8 cellular contexts compared by ENCODE assay signal in the genomic region with DNA sequence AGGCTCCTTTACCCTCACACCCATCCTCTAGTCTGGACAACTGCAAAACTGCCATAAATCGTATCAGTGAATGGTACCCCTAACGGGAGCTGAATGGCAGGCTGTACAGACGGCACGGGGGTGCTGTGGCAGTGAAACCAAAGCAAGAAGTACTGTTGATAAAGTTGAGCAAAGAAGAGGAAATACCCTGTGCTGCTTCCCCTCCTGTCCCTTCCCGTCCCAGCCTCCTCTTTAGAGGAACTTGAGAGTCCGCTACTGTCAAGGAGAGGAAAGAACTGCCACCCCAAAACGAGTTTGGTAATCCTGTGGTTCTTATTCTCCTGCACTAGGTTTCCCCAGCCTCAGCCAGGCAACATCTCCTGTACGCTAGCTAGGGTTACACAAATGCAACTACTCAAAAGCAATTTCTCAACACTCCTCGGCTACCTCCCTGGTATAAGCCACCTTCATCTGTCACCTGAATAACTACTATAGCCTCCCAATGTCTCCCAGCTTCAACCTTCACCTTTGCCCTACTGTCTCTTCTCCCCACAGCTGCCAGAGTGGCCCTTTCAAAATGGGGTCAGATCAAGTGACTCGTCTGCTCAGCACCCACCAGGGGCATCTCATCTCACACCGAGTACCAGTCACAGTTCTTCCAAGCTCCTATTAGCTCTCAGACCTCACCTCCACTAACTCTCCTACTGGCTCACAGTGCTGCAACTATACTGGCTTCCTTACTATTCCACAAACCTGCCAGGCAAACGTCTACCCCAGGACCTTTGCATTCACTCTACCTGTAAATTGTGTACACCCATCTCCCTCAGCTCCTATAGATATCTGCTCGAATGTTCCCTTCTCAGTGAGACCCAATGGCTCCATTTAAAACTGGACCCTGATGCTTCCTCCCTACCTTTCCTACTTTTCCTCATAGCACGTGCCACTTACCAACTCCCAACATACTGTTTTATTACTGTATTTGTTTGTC. TPM values are rescaled to one million over a fixed set of nuclear protein-coding genes. Genes with fewer than 3 reads are reported as not detected.
A peak's percentile ranks its signal among the peaks of the same experiment; 100 is the strongest.
DNase-seq lines count a peak whose midpoint lies in the region; ATAC-seq, FAIRE-seq and TF ChIP-seq lines count a peak whose summit lies in the region.

No MANE protein-coding gene starts in this region.

- H3K27ac ChIP-seq in fibroblast of lung (ENCODE audit: insufficient read depth, low read length) (no peak overlapping the region), rectal smooth muscle tissue (ENCODE audit: low read depth, low read length) (no peak overlapping the region)

- no peaks in the 10 kb centered on the region for H4K20me1 ChIP-seq in fibroblast of lung (ENCODE audit: control insufficient read depth, extremely low read depth, insufficient read depth, low read length)

- FAIRE-seq in GM12892 (lab: Jason Lieb, UNC), result peak; percentile 64

- TF ChIP-seq CTCF in fibroblast of lung (conservative IDR thresholded peaks at IDR 0.05 in 1 of 2, IDR thresholded peaks at IDR 0.05 in 1 of 2; ENCODE audit: low read depth in 1 of 2, low read length in 2 of 2), result no peak

- H3K36me3 ChIP-seq in fibroblast of lung (ENCODE audit: control insufficient read depth, insufficient read depth, low read length), result peaks cover 3% of the 10 kb centered on the region
- H3K36me3 ChIP-seq in rectal smooth muscle tissue (ENCODE audit: control insufficient read depth, insufficient read depth, low read length), result peaks cover 3% of the 10 kb centered on the region

- no peaks in the 10 kb centered on the region for H3K9me3 ChIP-seq in fibroblast of lung (ENCODE audit: control insufficient read depth, insufficient read depth, low read depth, low read length)

- peaks cover 4% of the 10 kb centered on the region for H3K4me1 ChIP-seq in fibroblast of lung (ENCODE audit: control insufficient read depth, extremely low read depth, insufficient read depth, low read length)
- peaks cover 9% of the 10 kb centered on the region for H3K4me1 ChIP-seq in rectal smooth muscle tissue (ENCODE audit: control insufficient read depth, insufficient read depth, low read length)

- DNase-seq in GM12892 (ENCODE audit: insufficient read length) (no peak), SIG-M5 (lab: John Stamatoyannopoulos, UW) (peak; percentile 94), fibroblast of lung (ENCODE audit: low read depth in 2 of 2) (no peak), DMS114 treated with DMSO at 0.1 percent for 48 hours (lab: John Stamatoyannopoulos, UW; ENCODE audit: unreplicated experiment) (no peak), NCI-H774 (lab: John Stamatoyannopoulos, UW) (no peak), NCI-H1417 treated with DMSO at 0.1 percent for 48 hours (lab: John Stamatoyannopoulos, UW) (no peak)

- peak overlapping the region; percentile 2 to 94 (median 24) for H3K4me3 ChIP-seq in fibroblast of lung (replicated peaks in 1 of 4; ENCODE audit: control extremely low read depth in 1 of 4, insufficient read depth in 1 of 4, low read depth in 3 of 4, low read length in 4 of 4)
- peak overlapping the region; percentile 45 for H3K4me3 ChIP-seq in rectal smooth muscle tissue (ENCODE audit: low read length)

- H3K27me3 ChIP-seq in fibroblast of lung (ENCODE audit: control insufficient read depth, insufficient read depth, low read length) (no peaks in the 10 kb centered on the region), rectal smooth muscle tissue (ENCODE audit: control insufficient read depth, insufficient read depth, low read length) (no peaks in the 10 kb centered on the region)

- no peak for ATAC-seq in GM18858 (IDR thresholded peaks at IDR 0.05; ENCODE audit: unreplicated experiment)

- H2AFZ ChIP-seq in fibroblast of lung (ENCODE audit: low read length), result no peak overlapping the region

- peaks cover 52% of the 10 kb centered on the region for H3K79me2 ChIP-seq in fibroblast of lung (ENCODE audit: control insufficient read depth, insufficient read depth, low read length)

- peak overlapping the region; percentile 70 for H3K4me2 ChIP-seq in fibroblast of lung (ENCODE audit: extremely low read depth, insufficient read depth, low read length)

- peak; percentile 21; the same call in 1 of the 2 replicates for TF ChIP-seq POLR2A in GM12892 (IDR thresholded peaks at IDR 0.05; ENCODE audit: low read depth, low read length)

- H3K9ac ChIP-seq in fibroblast of lung (ENCODE audit: insufficient read depth, low read length) (peak overlapping the region; percentile 29), rectal smooth muscle tissue (ENCODE audit: low read length) (peak overlapping the region; percentile 2)

RNA-seq across cellular contexts. Expression of a gene that starts 4.1 kb away (rescaled TPM):
- polyA plus RNA-seq in GM12892 (2012; ENCODE audit: missing spikeins), result 144 TPM
- total RNA-seq in fibroblast of lung, result 54.2 and 91.8 TPM in 2 replicates
- 277 and 429 TPM in 2 replicates for polyA plus RNA-seq in fibroblast of lung
- 316 and 494 TPM in 2 replicates for polyA plus RNA-seq in fibroblast of lung (2012)
- 106 and 144 TPM in 2 replicates for polyA minus RNA-seq in fibroblast of lung (ENCODE audit: low replicate concordance)
